Comparison of ENCODE assay signal across 25 cellular contexts in the genomic region with DNA sequence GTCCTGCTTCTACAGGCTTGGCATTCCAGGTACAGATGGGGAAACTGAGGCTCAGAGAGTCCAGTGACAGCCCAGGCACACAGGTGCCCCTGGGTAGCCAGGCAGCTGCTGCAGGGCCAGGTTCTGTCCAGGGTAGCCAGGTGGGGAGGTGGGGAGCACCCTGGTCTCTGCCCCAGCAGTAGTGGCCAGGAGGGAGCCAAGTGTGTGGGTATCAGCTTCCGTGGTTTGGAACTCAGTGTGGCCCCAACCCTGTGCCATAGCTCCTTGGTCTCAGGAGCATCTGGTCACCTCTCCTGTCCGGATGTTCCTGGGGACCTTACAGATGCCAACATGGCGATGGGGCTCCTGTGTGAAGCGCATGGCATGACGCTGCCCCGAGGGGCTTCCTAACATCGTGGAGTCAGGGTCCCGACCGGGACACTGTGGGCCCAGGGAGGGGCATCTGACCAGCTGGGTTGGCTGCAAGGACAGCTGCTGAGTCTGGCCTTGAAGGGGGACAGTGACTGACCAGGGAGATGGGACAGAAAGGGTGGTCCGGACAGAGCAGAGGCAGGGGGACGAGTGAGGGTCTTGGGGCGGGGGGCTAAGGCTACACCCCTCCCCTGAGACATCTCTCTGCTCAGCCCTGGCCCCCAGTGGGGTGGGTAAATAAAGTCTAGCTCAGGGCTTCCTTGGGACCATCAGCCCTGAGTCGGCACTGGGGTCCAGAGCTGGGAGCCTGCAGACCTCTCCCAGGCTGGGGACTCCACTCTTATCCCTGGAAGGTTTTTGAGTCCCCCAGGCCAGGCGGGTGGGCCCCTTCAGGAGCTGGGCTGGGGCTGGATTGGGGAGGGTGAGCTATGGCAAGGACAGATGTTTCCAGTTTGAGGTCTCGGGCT.
DNase-seq lines count a peak whose midpoint lies in the region; ATAC-seq and TF ChIP-seq lines count a peak whose summit lies in the region.
"Had no signal": no experiment of that assay in that cellular context is flagged by ENCODE, and none has a peak within 500 bp of the region (broad histone marks: within the 10 kb centered on the region; RNA-seq: fewer than 3 reads in every experiment).

No MANE protein-coding gene starts in this region.

- H4K20me1 ChIP-seq in Loucy (ENCODE audit: insufficient read depth, low read length, poor library complexity, severe bottlenecking) (no peaks in the 10 kb centered on the region), hepatocyte (ENCODE audit: insufficient read depth, poor library complexity, severe bottlenecking) (no peaks in the 10 kb centered on the region)

- 87% methylated on average over 14 of the region's 15 CpGs for WGBS in hepatocyte (ENCODE audit: low lambda C conversion rate, missing lambda C conversion rate)
- whole genome bisulfite sequencing in stomach, 5 donors, result 78 to 83% (median 81%) methylated on average over 12 to 15 of the region's 15 CpGs

- H3K9me3 ChIP-seq in Loucy (ENCODE audit: insufficient read depth, low read depth, low read length), result no peaks in the 10 kb centered on the region
- no peaks in the 10 kb centered on the region for H3K9me3 ChIP-seq in hepatocyte (ENCODE audit: low read depth)
- H3K9me3 ChIP-seq in stomach, result no peaks in the 10 kb centered on the region
- H3K9me3 ChIP-seq: ascending aorta, BE2C, left lung, prostate gland had no signal

- H3K4me1 ChIP-seq in Loucy (ENCODE audit: insufficient read depth, low read length, poor library complexity, severe bottlenecking), result peaks cover 80% of the 10 kb centered on the region
- no peaks in the 10 kb centered on the region for H3K4me1 ChIP-seq in hepatocyte (ENCODE audit: insufficient read depth)
- no peaks in the 10 kb centered on the region for H3K4me1 ChIP-seq in stomach
- H3K4me1 ChIP-seq: ascending aorta, left lung, prostate gland had no signal

- DNase-seq in activated effector memory CD4-positive, alpha-beta T cell treated with anti-CD3 and anti-CD28 coated beads, Interleukin-2, amount 50 U/mL, for 16 hours, result peak; percentile 56
- no peak for DNase-seq in activated effector memory CD4-positive, alpha-beta T cell treated with Interleukin-2 at 50 U/mL for 16 hours
- DNase-seq in hepatocyte (ENCODE audit: low spot score), result peak; percentile 4
- peak; percentile 17 for DNase-seq in stomach
- DNase-seq in iPS-NIHi11 (ENCODE audit: low spot score), result no peak
- no peak for DNase-seq in GM19238 (ENCODE audit: insufficient read length, low spot score)
- DNase-seq: BE2C; effector CD8-positive, alpha-beta T cell; IMR-90; left lung; midbrain; naive B cell; NCI-H1048; NCI-H1694; nucleus accumbens; stimulated activated CD8-positive, alpha-beta memory T cell treated with anti-CD3 and anti-CD28 coated beads, Interleukin-4, amount 100 ng/mL, for 48 hours; stimulated activated naive CD8-positive, alpha-beta T cell treated with anti-CD3 and anti-CD28 coated beads, Interleukin-15, amount 100 ng/mL, for 72 hours; T-helper 9 cell had no signal

- no peak for ATAC-seq in HG03460 (IDR thresholded peaks at IDR 0.05; ENCODE audit: unreplicated experiment)
- ATAC-seq: activated T-helper 17 cell treated with anti-CD3 and anti-CD28 coated beads, Interleukin-2, amount 50 U/mL, for 72 hours; left lung; sciatic nerve; stimulated activated naive CD8-positive, alpha-beta T cell treated with anti-CD3 and anti-CD28 coated beads, Interleukin-15, amount 100 ng/mL, for 72 hours had no signal

- H3K4me2 ChIP-seq in Loucy (ENCODE audit: low read depth, low read length, poor library complexity, severe bottlenecking) (peak overlapping the region; percentile 73), hepatocyte (no peak overlapping the region)

- peaks cover 49% of the 10 kb centered on the region for H3K79me2 ChIP-seq in Loucy (ENCODE audit: insufficient read depth, low read length)
- H3K79me2 ChIP-seq in hepatocyte, result no peaks in the 10 kb centered on the region

- intact Hi-C loops in stomach (cut with DNase I; ENCODE audit: low total_unique reads), result no loop called here

- no peak overlapping the region for H3K27ac ChIP-seq in hepatocyte
- H3K27ac ChIP-seq in stomach, result no peak overlapping the region
- H3K27ac ChIP-seq: ascending aorta, epithelial cell of prostate, left lung, prostate gland had no signal

- no peaks in the 10 kb centered on the region for H3K27me3 ChIP-seq in Loucy (ENCODE audit: insufficient read depth, low read length, poor library complexity, severe bottlenecking)
- no peaks in the 10 kb centered on the region for H3K27me3 ChIP-seq in hepatocyte
- no peaks in the 10 kb centered on the region for H3K27me3 ChIP-seq in stomach
- H3K27me3 ChIP-seq: ascending aorta, BE2C, left lung had no signal

- TF ChIP-seq POLR2A in stomach (IDR thresholded peaks at IDR 0.05), result no peak

- H3K36me3 ChIP-seq in Loucy (ENCODE audit: insufficient read depth, low read length) (no peaks in the 10 kb centered on the region), hepatocyte (replicated peaks; ENCODE audit: insufficient read depth, low read depth) (no peaks in the 10 kb centered on the region), stomach (no peaks in the 10 kb centered on the region)
- H3K36me3 ChIP-seq: ascending aorta, BE2C, left lung, prostate gland had no signal

- peak overlapping the region; percentile 90 for H3K9ac ChIP-seq in Loucy (ENCODE audit: low read depth, low read length, poor library complexity, severe bottlenecking)

- H3F3A ChIP-seq in Loucy (ENCODE audit: low read depth), result no peaks in the 10 kb centered on the region; the same call in 1 of the 2 replicates

- no peak for TF ChIP-seq EP300 in stomach (IDR thresholded peaks at IDR 0.05)

- no peak overlapping the region for H2AFZ ChIP-seq in Loucy (ENCODE audit: low read length)
- H2AFZ ChIP-seq in hepatocyte, result no peak overlapping the region

- no peak for TF ChIP-seq CTCF in Loucy (conservative IDR thresholded peaks at IDR 0.05; ENCODE audit: low read length)
- TF ChIP-seq CTCF in hepatocyte (IDR thresholded peaks at IDR 0.05; ENCODE audit: poor library complexity), result no peak
- TF ChIP-seq CTCF in stomach (IDR thresholded peaks at IDR 0.05), result no peak

- H3K9me2 ChIP-seq in Loucy (replicated peaks; ENCODE audit: low read depth, low read length) (no peaks in the 10 kb centered on the region), hepatocyte (replicated peaks; ENCODE audit: insufficient read depth) (no peaks in the 10 kb centered on the region)

- H3K4me3 ChIP-seq in Loucy (ENCODE audit: low read length, poor library complexity, severe bottlenecking) (peak overlapping the region; percentile 63), hepatocyte (no peak overlapping the region), stomach (no peak overlapping the region)
- H3K4me3 ChIP-seq: ascending aorta, left lung, prostate gland had no signal

Comparison
In these comparisons a context has a peak if more than half of its experiments do, and no peak if none do; other contexts are left out.
1. DNase-seq: peak in activated effector memory CD4-positive, alpha-beta T cell treated with anti-CD3 and anti-CD28 coated beads, Interleukin-2, amount 50 U/mL, for 16 hours (single experiment), hepatocyte (single experiment) and stomach (single experiment); none in activated effector memory CD4-positive, alpha-beta T cell treated with Interleukin-2 at 50 U/mL for 16 hours (single experiment), iPS-NIHi11 (single experiment) and GM19238 (single experiment).